ENCODE assay signal across 12 cellular contexts in genomic region chr13:97318532-97318931, GRCh38.
A peak's percentile ranks its signal among the peaks of the same experiment; 100 is the strongest.
DNase-seq lines count a peak whose midpoint lies in the region; ATAC-seq and TF ChIP-seq lines count a peak whose summit lies in the region.
"Had no signal": no experiment of that assay in that cellular context is flagged by ENCODE, and none has a peak within 500 bp of the region (broad histone marks: within the 10 kb centered on the region; RNA-seq: fewer than 3 reads in every experiment).

No MANE protein-coding gene starts in this region.

- WGBS in gastroesophageal sphincter (ENCODE audit: low coverage in 1 of 2), 2 donors, result 90% methylated on average over 2 of the region's 2 CpGs; no CpG with 5 or more reads in 1 of the 2 donors
- 66% methylated on average over 2 of the region's 2 CpGs for WGBS in sigmoid colon, 2 donors
- WGBS in neuronal stem cell (ENCODE audit: extremely low coverage in 2 of 2, insufficient read length in 2 of 2, insufficient replicate concordance in 1 of 2), 2 donors, result no CpG with 5 or more reads among the region's 2 CpGs

- no peak overlapping the region for H3K14ac ChIP-seq in neuronal stem cell (ENCODE audit: low read length)

- H2BK12ac ChIP-seq in neuronal stem cell (ENCODE audit: low read length), result no peak overlapping the region

- peaks cover 2% of the 10 kb centered on the region for H3K79me1 ChIP-seq in neuronal stem cell (ENCODE audit: low read depth, low read length)

- no peak overlapping the region for H3K4me2 ChIP-seq in neuronal stem cell (ENCODE audit: insufficient read depth, low read length, poor library complexity, severe bottlenecking)

- intact Hi-C loops in sigmoid colon (cut with DNase I), result no loop called here

- no peak overlapping the region for H3K18ac ChIP-seq in neuronal stem cell (ENCODE audit: low read length)

- TF ChIP-seq POLR2A in gastroesophageal sphincter (IDR thresholded peaks at IDR 0.05), result no peak
- TF ChIP-seq POLR2A in sigmoid colon (IDR thresholded peaks at IDR 0.05), result no peak

- H2BK5ac ChIP-seq in neuronal stem cell (ENCODE audit: low read length), result no peak overlapping the region

- H3K27ac ChIP-seq in SJCRH30 (peak overlapping the region; percentile 97), gastroesophageal sphincter (peak overlapping the region in 3 of 4 donors; percentile 68 to 75 (median 75)), sigmoid colon (peak overlapping the region; percentile 64 to 84 (median 72)), neuronal stem cell (replicated peaks; ENCODE audit: low read length) (no peak overlapping the region)

- no peak overlapping the region for H3K9ac ChIP-seq in neuronal stem cell (ENCODE audit: low read depth, low read length, poor library complexity)

- peak; percentile 50 for ATAC-seq in GM18868 (IDR thresholded peaks at IDR 0.05; ENCODE audit: unreplicated experiment)
- ATAC-seq in gastroesophageal sphincter, result no peak

- H2BK120ac ChIP-seq in neuronal stem cell (ENCODE audit: low read depth, low read length), result no peak overlapping the region

- DNase-seq in SJCRH30 (peak; percentile 44 to 74), sigmoid colon (no peak), foreskin fibroblast (no peak), GM03348 (ENCODE audit: low spot score) (no peak), neuronal stem cell (ENCODE audit: low spot score) (no peak)
- no peak for DNase-seq in activated CD4-positive, CD25-positive, alpha-beta regulatory T cell treated with anti-CD3 and anti-CD28 coated beads, Interleukin-2, amount 50 U/mL, for 72 hours
- DNase-seq: DMS79, NCI-H1436 treated with DMSO at 0.1 percent for 48 hours, NCI-H524 treated with DMSO at 0.1 percent for 48 hours had no signal

- H3K23ac ChIP-seq in neuronal stem cell (ENCODE audit: low read depth, low read length, poor library complexity), result no peak overlapping the region

- no peaks in the 10 kb centered on the region for H3K9me3 ChIP-seq in SJCRH30 (replicated peaks)
- H3K9me3 ChIP-seq in gastroesophageal sphincter, result no peaks in the 10 kb centered on the region
- H3K9me3 ChIP-seq in sigmoid colon, result no peaks in the 10 kb centered on the region
- H3K9me3 ChIP-seq in neuronal stem cell (replicated peaks in 1 of 2; ENCODE audit: control insufficient read depth in 2 of 2, insufficient read depth in 1 of 2, low read depth in 1 of 2, low read length in 2 of 2), result no peaks in the 10 kb centered on the region

- TF ChIP-seq EP300 in gastroesophageal sphincter (IDR thresholded peaks at IDR 0.05) (no peak), sigmoid colon (IDR thresholded peaks at IDR 0.05) (no peak)

- peaks cover 33% of the 10 kb centered on the region for H3K4me1 ChIP-seq in SJCRH30
- H3K4me1 ChIP-seq in gastroesophageal sphincter, result peaks cover 12 to 99% (median 44%) of the 10 kb centered on the region in 3 donors
- peaks cover 0 to 86% (median 73%) of the 10 kb centered on the region in 4 donors for H3K4me1 ChIP-seq in sigmoid colon
- H3K4me1 ChIP-seq in neuronal stem cell (ENCODE audit: control insufficient read depth in 2 of 2, insufficient read depth in 1 of 2, low read depth in 1 of 2, low read length in 2 of 2), result peaks cover 0 to 2% of the 10 kb centered on the region in 2 donors

- H3K4ac ChIP-seq in neuronal stem cell (ENCODE audit: low read length), result no peak overlapping the region

- H4K91ac ChIP-seq in neuronal stem cell (ENCODE audit: low read depth, low read length, poor library complexity), result no peak overlapping the region

- H3K27me3 ChIP-seq in SJCRH30 (no peaks in the 10 kb centered on the region), gastroesophageal sphincter (no peaks in the 10 kb centered on the region), sigmoid colon (no peaks in the 10 kb centered on the region), neuronal stem cell (ENCODE audit: control insufficient read depth in 3 of 3, insufficient read depth in 3 of 3, low read depth in 1 of 3, low read length in 3 of 3) (no peaks in the 10 kb centered on the region)

- no peak overlapping the region for H2AK5ac ChIP-seq in neuronal stem cell (ENCODE audit: low read depth, low read length)

- H3K36me3 ChIP-seq in SJCRH30 (no peaks in the 10 kb centered on the region), gastroesophageal sphincter (no peaks in the 10 kb centered on the region), sigmoid colon (no peaks in the 10 kb centered on the region), neuronal stem cell (replicated peaks in 1 of 2; ENCODE audit: control insufficient read depth in 2 of 2, insufficient read depth in 2 of 2, low read length in 2 of 2) (no peaks in the 10 kb centered on the region)

- no peak overlapping the region for H2BK15ac ChIP-seq in neuronal stem cell (ENCODE audit: low read length)

- no peak overlapping the region for H2AFZ ChIP-seq in neuronal stem cell (ENCODE audit: low read length)

- peak overlapping the region; percentile 21 for H3K4me3 ChIP-seq in SJCRH30
- H3K4me3 ChIP-seq in gastroesophageal sphincter, result no peak overlapping the region
- no peak overlapping the region for H3K4me3 ChIP-seq in sigmoid colon
- H3K4me3 ChIP-seq in foreskin fibroblast (ENCODE audit: low read depth in 1 of 2, low read length in 2 of 2), result no peak overlapping the region
- no peak overlapping the region for H3K4me3 ChIP-seq in neuronal stem cell (ENCODE audit: low read length in 2 of 2)
- H3K4me3 ChIP-seq: skin epidermis had no signal

- TF ChIP-seq CTCF in gastroesophageal sphincter (IDR thresholded peaks at IDR 0.05) (no peak), sigmoid colon (IDR thresholded peaks at IDR 0.05) (no peak), foreskin fibroblast (IDR thresholded peaks at IDR 0.05; ENCODE audit: low read depth, low read length) (no peak)

- no peak overlapping the region for H4K8ac ChIP-seq in neuronal stem cell (ENCODE audit: low read depth, low read length)

Comparison
In these comparisons a context has a peak if more than half of its experiments do, and no peak if none do; other contexts are left out.
1. DNase-seq: peak in SJCRH30 (2 of 2); none in sigmoid colon (single experiment), foreskin fibroblast (0 of 2), GM03348 (single experiment), activated CD4-positive, CD25-positive, alpha-beta regulatory T cell treated with anti-CD3 and anti-CD28 coated beads, Interleukin-2, amount 50 U/mL, for 72 hours (single experiment) and neuronal stem cell (single experiment).